ENCODE assay signal across 19 cellular contexts in genomic region chr14:106579084-106579483, GRCh38.
DNase-seq lines count a peak whose midpoint lies in the region; ATAC-seq and TF ChIP-seq lines count a peak whose summit lies in the region.
"Had no signal": no experiment of that assay in that cellular context is flagged by ENCODE, and none has a peak within 500 bp of the region (broad histone marks: within the 10 kb centered on the region; RNA-seq: fewer than 3 reads in every experiment).

No MANE protein-coding gene starts in this region.

- DNase-seq in activated CD4-positive, alpha-beta T cell treated with anti-CD3 and anti-CD28 coated beads, Interleukin-2, amount 10 ng/mL, durations not matched to agents 24 days and 14 days: peak; percentile 39
- DNase-seq in activated CD4-positive, alpha-beta T cell treated with anti-CD3 and anti-CD28 coated beads, Interleukin-2, amount 50 U/mL, for 1 hour: no peak
- DNase-seq in OCI-LY7 (ENCODE audit: low spot score) (no peak), NCI-H2029 treated with DMSO at 0.1 percent for 48 hours (lab: John Stamatoyannopoulos, UW) (no peak), natural killer cell (no peak), SHP77 treated with DMSO at 0.1 percent for 48 hours (lab: John Stamatoyannopoulos, UW) (no peak)
- DNase-seq in stimulated activated naive B cell treated with anti-CD40 and anti-IgM and Interleukin-4, amounts not matched to agents 10 μg/mL and 1 μg/mL and 100 μg/mL, for 72 hours: no peak
- DNase-seq: C1 segment of cervical spinal cord; Calu3; CD4-positive, alpha-beta T cell; DMS 273 treated with DMSO at 0.1 percent for 48 hours; DMS79; GDM1; HCEC 1CT; HFFc6 had no signal

- TF ChIP-seq POLR2A in GM19193 (IDR thresholded peaks at IDR 0.05; ENCODE audit: extremely low read depth, insufficient read depth, insufficient read length): peak; percentile 92

- H3K9me3 Mint-ChIP-seq in activated CD4-positive, alpha-beta T cell treated with anti-CD3 and anti-CD28 coated beads, Interleukin-2, amount 10 ng/mL, durations not matched to agents 24 days and 14 days: no peaks in the 10 kb centered on the region
- no peaks in the 10 kb centered on the region for H3K9me3 Mint-ChIP-seq in stimulated activated naive B cell treated with anti-CD40 and anti-IgM and Interleukin-4, amounts not matched to agents 10 μg/mL and 1 μg/mL and 100 μg/mL, for 72 hours
- no peaks in the 10 kb centered on the region for H3K9me3 Mint-ChIP-seq in natural killer cell
- H3K9me3 Mint-ChIP-seq: CD4-positive, alpha-beta T cell had no signal

- ATAC-seq in stimulated activated naive B cell treated with anti-CD40 and anti-IgM and Interleukin-4, amounts not matched to agents 10 μg/mL and 1 μg/mL and 100 μg/mL, for 72 hours (replicated peaks): peak; percentile 57 to 69
- no peak for ATAC-seq in natural killer cell
- ATAC-seq: K562 had no signal

- H3K4me3 Mint-ChIP-seq in activated CD4-positive, alpha-beta T cell treated with anti-CD3 and anti-CD28 coated beads, Interleukin-2, amount 10 ng/mL, durations not matched to agents 24 days and 14 days: no peak overlapping the region
- H3K4me3 Mint-ChIP-seq in stimulated activated naive B cell treated with anti-CD40 and anti-IgM and Interleukin-4, amounts not matched to agents 10 μg/mL and 1 μg/mL and 100 μg/mL, for 72 hours: peak overlapping the region; percentile 12 to 36
- H3K4me3 Mint-ChIP-seq in natural killer cell: no peak overlapping the region
- H3K4me3 Mint-ChIP-seq: CD4-positive, alpha-beta T cell; HFFc6 had no signal

- H3K36me3 Mint-ChIP-seq in activated CD4-positive, alpha-beta T cell treated with anti-CD3 and anti-CD28 coated beads, Interleukin-2, amount 10 ng/mL, durations not matched to agents 24 days and 14 days (ENCODE audit: low read depth): no peaks in the 10 kb centered on the region
- H3K36me3 Mint-ChIP-seq in stimulated activated naive B cell treated with anti-CD40 and anti-IgM and Interleukin-4, amounts not matched to agents 10 μg/mL and 1 μg/mL and 100 μg/mL, for 72 hours: no peaks in the 10 kb centered on the region
- H3K36me3 Mint-ChIP-seq in natural killer cell: no peaks in the 10 kb centered on the region

- CTCF ChIA-PET in OCI-LY7 (lab: Charles Lee; ENCODE audit: unreplicated experiment): no interaction called here

- H3K27me3 Mint-ChIP-seq in activated CD4-positive, alpha-beta T cell treated with anti-CD3 and anti-CD28 coated beads, Interleukin-2, amount 10 ng/mL, durations not matched to agents 24 days and 14 days: peaks cover 17% of the 10 kb centered on the region
- H3K27me3 Mint-ChIP-seq in stimulated activated naive B cell treated with anti-CD40 and anti-IgM and Interleukin-4, amounts not matched to agents 10 μg/mL and 1 μg/mL and 100 μg/mL, for 72 hours: no peaks in the 10 kb centered on the region
- H3K27me3 Mint-ChIP-seq in natural killer cell (ENCODE audit: low read depth in 2 of 2): peaks cover 9 to 10% of the 10 kb centered on the region in 2 donors

- no peaks in the 10 kb centered on the region for H3K9me3 ChIP-seq in OCI-LY7 (ENCODE audit: low read length)

- peaks cover 10% of the 10 kb centered on the region for H3K4me1 ChIP-seq in OCI-LY7 (ENCODE audit: insufficient read depth, low read length, poor library complexity, severe bottlenecking)

- H3K4me3 ChIP-seq in OCI-LY7 (ENCODE audit: low read depth, low read length, poor library complexity, severe bottlenecking): no peak overlapping the region
- H3K4me3 ChIP-seq: K562 had no signal

- TF ChIP-seq CTCF in OCI-LY7 (conservative IDR thresholded peaks at IDR 0.05; ENCODE audit: low read length) (no peak), natural killer cell (IDR thresholded peaks at IDR 0.05) (no peak)

- H3K79me2 ChIP-seq in OCI-LY7 (ENCODE audit: insufficient read depth, low read depth, low read length): no peaks in the 10 kb centered on the region

- H3K27ac ChIP-seq in OCI-LY7 (ENCODE audit: low read depth, low read length, poor library complexity, severe bottlenecking): no peak overlapping the region
- H3K27ac ChIP-seq: 22Rv1, HL-60 had no signal

- no TSS peak for BruUV-seq in OCI-LY7 (replicated peaks; lab: Mats Ljungman, UMichigan)

- intact Hi-C loops in activated CD4-positive, alpha-beta T cell treated with anti-CD3 and anti-CD28 coated beads, Interleukin-2, amount 10 ng/mL, durations not matched to agents 24 days and 14 days (cut with micrococcal nuclease): no loop called here
- intact Hi-C loops in OCI-LY7 (cut with micrococcal nuclease; ENCODE audit: unreplicated experiment): no loop called here
- intact Hi-C loops in natural killer cell (cut with micrococcal nuclease): no loop called here

- POLR2A ChIA-PET in OCI-LY7 (lab: Charles Lee): no interaction called here

- H3K4me2 ChIP-seq in OCI-LY7 (ENCODE audit: low read length): peak overlapping the region; percentile 36; the same call in 1 of the 2 replicates

- H3K36me3 ChIP-seq in OCI-LY7 (ENCODE audit: insufficient read depth, low read length): no peaks in the 10 kb centered on the region

- H3K4me1 Mint-ChIP-seq in activated CD4-positive, alpha-beta T cell treated with anti-CD3 and anti-CD28 coated beads, Interleukin-2, amount 10 ng/mL, durations not matched to agents 24 days and 14 days: no peaks in the 10 kb centered on the region
- H3K4me1 Mint-ChIP-seq in stimulated activated naive B cell treated with anti-CD40 and anti-IgM and Interleukin-4, amounts not matched to agents 10 μg/mL and 1 μg/mL and 100 μg/mL, for 72 hours: peaks cover 20 to 26% of the 10 kb centered on the region in 2 donors
- no peaks in the 10 kb centered on the region for H3K4me1 Mint-ChIP-seq in natural killer cell

- H4K20me1 ChIP-seq in OCI-LY7 (ENCODE audit: insufficient read depth, low read length): no peaks in the 10 kb centered on the region

- no peaks in the 10 kb centered on the region for H3K9me2 ChIP-seq in OCI-LY7 (ENCODE audit: insufficient read depth, low read length)

- H3K27ac Mint-ChIP-seq in activated CD4-positive, alpha-beta T cell treated with anti-CD3 and anti-CD28 coated beads, Interleukin-2, amount 10 ng/mL, durations not matched to agents 24 days and 14 days: no peak overlapping the region
- no peak overlapping the region for H3K27ac Mint-ChIP-seq in stimulated activated naive B cell treated with anti-CD40 and anti-IgM and Interleukin-4, amounts not matched to agents 10 μg/mL and 1 μg/mL and 100 μg/mL, for 72 hours
- no peak overlapping the region for H3K27ac Mint-ChIP-seq in natural killer cell
- H3K27ac Mint-ChIP-seq: CD4-positive, alpha-beta T cell; HFFc6 had no signal

- no peak overlapping the region for H2AFZ ChIP-seq in OCI-LY7 (ENCODE audit: low read length)

Comparison
In these comparisons a context has a peak if more than half of its experiments do, and no peak if none do; other contexts are left out.
1. H3K4me3 Mint-ChIP-seq: peak in stimulated activated naive B cell treated with anti-CD40 and anti-IgM and Interleukin-4, amounts not matched to agents 10 μg/mL and 1 μg/mL and 100 μg/mL, for 72 hours (2 of 2); none in activated CD4-positive, alpha-beta T cell treated with anti-CD3 and anti-CD28 coated beads, Interleukin-2, amount 10 ng/mL, durations not matched to agents 24 days and 14 days (single experiment) and natural killer cell (single experiment).
2. ATAC-seq: peak in stimulated activated naive B cell treated with anti-CD40 and anti-IgM and Interleukin-4, amounts not matched to agents 10 μg/mL and 1 μg/mL and 100 μg/mL, for 72 hours (2 of 2); none in natural killer cell (0 of 3).